In the genomic region with DNA sequence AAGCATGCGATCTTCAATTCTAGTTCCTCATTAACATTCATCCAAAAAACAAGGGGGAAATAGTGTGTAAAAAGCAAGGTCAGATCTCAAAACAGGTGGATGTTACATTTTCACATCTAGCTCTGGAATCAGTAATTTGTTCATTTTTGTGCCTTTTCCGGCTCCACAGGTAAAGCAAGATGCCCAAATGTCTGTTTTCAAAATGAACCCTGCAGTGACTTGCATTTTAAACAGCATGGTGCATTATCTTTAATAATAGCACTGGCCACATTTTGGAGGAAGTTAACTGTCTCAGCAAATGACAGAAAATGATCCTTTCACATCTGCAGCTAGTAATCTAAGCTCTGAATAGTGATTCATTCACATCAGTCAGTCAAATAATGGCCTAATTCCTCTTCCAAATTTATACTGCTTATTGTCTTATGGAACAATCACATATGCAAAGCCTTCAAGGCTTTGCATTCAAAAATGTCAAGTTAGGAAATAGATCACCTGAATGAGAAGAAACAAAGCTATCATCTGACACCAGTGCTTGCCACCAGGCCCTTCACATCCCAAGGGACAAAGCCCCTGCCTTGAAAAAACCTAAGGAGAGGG, we compare ENCODE assay signal across 1 cellular context.
TF ChIP-seq lines count a peak whose summit lies in the region.

No MANE protein-coding gene starts in this region.

TF ChIP-seq in K562, 482 proteins besides CTCF, POLR2A, EP300 and RAD21 (continued from another document):
- TF ChIP-seq ZNF592 (IDR thresholded peaks at IDR 0.05) (peak; percentile 22; the same call in 1 of the 2 replicates), FOXA3 (CRISPR knock-in tag; conservative IDR thresholded peaks at IDR 0.05 in 1 of 2, IDR thresholded peaks at IDR 0.05 in 1 of 2) (no peak), TARDBP (IDR thresholded peaks at IDR 0.05) (no peak), FOSL1 (tag; conservative IDR thresholded peaks at IDR 0.05) (no peak), CHD4 (IDR thresholded peaks at IDR 0.05; ENCODE audit: insufficient read depth, insufficient replicate concordance, low read depth, low read length, poor library complexity, severe bottlenecking) (no peak), ZNF12 (CRISPR knock-in tag; IDR thresholded peaks at IDR 0.05) (no peak), TAF15 (IDR thresholded peaks at IDR 0.05; ENCODE audit: low read depth, low read length) (no peak), MAFF (IDR thresholded peaks at IDR 0.05; ENCODE audit: low read length) (peak; percentile 28; the same call in 1 of the 2 replicates), RB1 (IDR thresholded peaks at IDR 0.05; ENCODE audit: low read depth) (no peak), SMARCE1 (IDR thresholded peaks at IDR 0.05) (no peak)
- TF ChIP-seq, protein P1, sequence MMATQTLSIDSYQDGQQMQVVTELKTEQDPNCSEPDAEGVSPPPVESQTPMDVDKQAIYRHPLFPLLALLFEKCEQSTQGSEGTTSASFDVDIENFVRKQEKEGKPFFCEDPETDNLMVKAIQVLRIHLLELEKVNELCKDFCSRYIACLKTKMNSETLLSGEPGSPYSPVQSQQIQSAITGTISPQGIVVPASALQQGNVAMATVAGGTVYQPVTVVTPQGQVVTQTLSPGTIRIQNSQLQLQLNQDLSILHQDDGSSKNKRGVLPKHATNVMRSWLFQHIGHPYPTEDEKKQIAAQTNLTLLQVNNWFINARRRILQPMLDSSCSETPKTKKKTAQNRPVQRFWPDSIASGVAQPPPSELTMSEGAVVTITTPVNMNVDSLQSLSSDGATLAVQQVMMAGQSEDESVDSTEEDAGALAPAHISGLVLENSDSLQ (IDR thresholded peaks at IDR 0.05): no peak
